Comparison of ENCODE assay signal across 19 cellular contexts in the genomic region with DNA sequence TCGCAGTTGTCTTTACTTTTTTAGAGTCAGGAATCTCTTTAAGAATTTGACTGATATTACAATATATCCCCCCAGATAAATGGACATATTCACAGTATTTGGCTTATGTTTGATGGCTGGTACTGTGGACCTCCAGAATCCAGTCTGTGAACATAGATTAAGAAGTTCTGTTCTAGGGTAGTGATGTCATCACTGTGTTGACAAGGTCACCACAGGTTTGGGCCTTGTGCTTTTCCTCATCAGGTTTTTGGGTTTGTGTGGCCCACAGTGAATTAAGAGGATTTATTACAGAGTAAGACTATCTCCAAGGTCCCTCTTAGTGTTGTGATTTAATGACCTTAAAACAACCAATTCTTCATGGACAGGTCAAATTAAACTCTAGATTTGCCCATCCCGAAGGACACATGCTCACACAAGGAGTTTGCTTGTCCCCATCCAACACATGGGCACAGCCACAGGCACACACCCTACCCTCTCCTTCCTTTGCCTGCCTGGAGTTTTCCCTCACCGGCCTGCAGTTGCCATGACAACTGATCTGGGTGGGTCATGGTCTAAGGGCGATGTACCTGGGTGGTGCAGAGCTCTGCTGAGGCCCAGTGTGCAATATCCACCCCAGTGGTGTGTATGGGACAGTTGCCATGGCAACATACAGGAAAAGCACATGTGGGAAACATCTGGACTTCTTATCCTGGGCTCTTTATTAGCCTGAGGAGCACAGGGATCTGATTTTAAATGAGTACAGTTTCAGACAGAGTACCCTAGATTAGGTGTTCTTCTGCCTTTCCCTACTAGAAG.
DNase-seq lines count a peak whose midpoint lies in the region; ATAC-seq and TF ChIP-seq lines count a peak whose summit lies in the region.
"Had no signal": no experiment of that assay in that cellular context is flagged by ENCODE, and none has a peak within 500 bp of the region (broad histone marks: within the 10 kb centered on the region; RNA-seq: fewer than 3 reads in every experiment).

No MANE protein-coding gene starts in this region.

- H2AK5ac ChIP-seq in IMR-90 (ENCODE audit: low read depth, low read length): peak overlapping the region; percentile 98

- peaks cover 21% of the 10 kb centered on the region for H3K36me3 Mint-ChIP-seq in endothelial cell (ENCODE audit: low read depth, unreplicated experiment)
- no peaks in the 10 kb centered on the region for H3K36me3 Mint-ChIP-seq in natural killer cell treated with Interleukin-12 subunit alpha and Interleukin-12 subunit beta and Interleukin-15 and Interleukin-18, amount 100 ng/mL, for 72 hours
- H3K36me3 Mint-ChIP-seq: immature natural killer cell had no signal

- BruUV-seq in IMR-90 (replicated peaks; lab: Mats Ljungman, UMichigan): no TSS peak

- H3K4me1 Mint-ChIP-seq in endothelial cell (ENCODE audit: unreplicated experiment): peaks cover 38% of the 10 kb centered on the region
- H3K4me1 Mint-ChIP-seq in natural killer cell treated with Interleukin-12 subunit alpha and Interleukin-12 subunit beta and Interleukin-15 and Interleukin-18, amount 100 ng/mL, for 72 hours (ENCODE audit: low read depth in 2 of 2): no peaks in the 10 kb centered on the region
- H3K4me1 Mint-ChIP-seq: immature natural killer cell; stimulated activated naive CD8-positive, alpha-beta T cell treated with anti-CD3 and anti-CD28 coated beads, Interleukin-15, amount 100 ng/mL, for 72 hours had no signal

- H2BK20ac ChIP-seq in IMR-90 (ENCODE audit: low read depth, low read length): peak overlapping the region; percentile 84

- no peaks in the 10 kb centered on the region for H3K9me3 Mint-ChIP-seq in endothelial cell (ENCODE audit: unreplicated experiment)
- no peaks in the 10 kb centered on the region for H3K9me3 Mint-ChIP-seq in natural killer cell treated with Interleukin-12 subunit alpha and Interleukin-12 subunit beta and Interleukin-15 and Interleukin-18, amount 100 ng/mL, for 72 hours
- H3K9me3 Mint-ChIP-seq: immature natural killer cell; stimulated activated naive CD8-positive, alpha-beta T cell treated with anti-CD3 and anti-CD28 coated beads, Interleukin-15, amount 100 ng/mL, for 72 hours had no signal

- H3K79me1 ChIP-seq in IMR-90 (ENCODE audit: low read depth in 1 of 2, low read length in 2 of 2): peaks cover 51 to 78% of the 10 kb centered on the region in 2 experiments

- peak overlapping the region; percentile 75 for H4K91ac ChIP-seq in IMR-90 (ENCODE audit: insufficient read depth, low read depth, low read length)

- ATAC-seq in IMR-90 (ENCODE audit: low read depth): no peak
- ATAC-seq in lower lobe of right lung: peak in 1 of 2 donors; percentile 5
- ATAC-seq in natural killer cell treated with Interleukin-12 subunit alpha and Interleukin-12 subunit beta and Interleukin-15 and Interleukin-18, amount 100 ng/mL, for 72 hours: no peak
- ATAC-seq: foreskin keratinocyte; stimulated activated naive CD8-positive, alpha-beta T cell treated with anti-CD3 and anti-CD28 coated beads, Interleukin-15, amount 100 ng/mL, for 72 hours had no signal

- H3K9me1 ChIP-seq in IMR-90 (ENCODE audit: insufficient read depth, low read length): peaks cover 48% of the 10 kb centered on the region

- H3K4me3 Mint-ChIP-seq in endothelial cell (ENCODE audit: unreplicated experiment): no peak overlapping the region
- H3K4me3 Mint-ChIP-seq in natural killer cell treated with Interleukin-12 subunit alpha and Interleukin-12 subunit beta and Interleukin-15 and Interleukin-18, amount 100 ng/mL, for 72 hours: no peak overlapping the region
- H3K4me3 Mint-ChIP-seq: immature natural killer cell; stimulated activated naive CD8-positive, alpha-beta T cell treated with anti-CD3 and anti-CD28 coated beads, Interleukin-15, amount 100 ng/mL, for 72 hours had no signal

- H2AFZ ChIP-seq in IMR-90 (replicated peaks; ENCODE audit: low read length, poor library complexity): no peak overlapping the region

- H2BK120ac ChIP-seq in IMR-90 (ENCODE audit: low read depth, low read length): peak overlapping the region; percentile 99

- WGBS in IMR-90 (ENCODE audit: extremely low coverage in 2 of 2, insufficient read length in 1 of 2), 2 experiments: no CpG with 5 or more reads among the region's 4 CpGs

- H3K23ac ChIP-seq in IMR-90 (ENCODE audit: low read depth, low read length): peak overlapping the region; percentile 62; the same call in 1 of the 2 replicates

- H3K4me1 ChIP-seq in IMR-90 (ENCODE audit: control insufficient read depth, insufficient read depth, low read length) (peaks cover 56% of the 10 kb centered on the region), lower lobe of right lung (peaks cover 43% of the 10 kb centered on the region)
- H3K4me1 ChIP-seq: foreskin keratinocyte had no signal

- H3K27ac Mint-ChIP-seq in endothelial cell (ENCODE audit: unreplicated experiment): peak overlapping the region; percentile 94
- H3K27ac Mint-ChIP-seq in natural killer cell treated with Interleukin-12 subunit alpha and Interleukin-12 subunit beta and Interleukin-15 and Interleukin-18, amount 100 ng/mL, for 72 hours: no peak overlapping the region
- H3K27ac Mint-ChIP-seq: immature natural killer cell; stimulated activated naive CD8-positive, alpha-beta T cell treated with anti-CD3 and anti-CD28 coated beads, Interleukin-15, amount 100 ng/mL, for 72 hours had no signal

- in situ Hi-C loops in IMR-90 (cut with MboI; ENCODE audit: low sequenced_read_pairs): no loop called here

- H3K27me3 Mint-ChIP-seq in endothelial cell (ENCODE audit: unreplicated experiment): peaks cover 13% of the 10 kb centered on the region
- H3K27me3 Mint-ChIP-seq in natural killer cell treated with Interleukin-12 subunit alpha and Interleukin-12 subunit beta and Interleukin-15 and Interleukin-18, amount 100 ng/mL, for 72 hours: peaks cover 0 to 6% of the 10 kb centered on the region in 2 donors
- H3K27me3 Mint-ChIP-seq: stimulated activated naive CD8-positive, alpha-beta T cell treated with anti-CD3 and anti-CD28 coated beads, Interleukin-15, amount 100 ng/mL, for 72 hours had no signal

- CTCF ChIA-PET in IMR-90 (lab: Yijun Ruan, JAX): no interaction called here

- H3K4me2 ChIP-seq in IMR-90 (ENCODE audit: low read depth, low read length): no peak overlapping the region

- H4K5ac ChIP-seq in IMR-90 (ENCODE audit: low read depth, low read length): peak overlapping the region; percentile 9; the same call in 1 of the 2 replicates

- intact Hi-C loops in IMR-90 (cut with micrococcal nuclease) (no loop called here), lower lobe of right lung (cut with DNase I) (no loop called here)

- no peak for TF ChIP-seq POLR2A in IMR-90 (IDR thresholded peaks at IDR 0.05; ENCODE audit: low read depth, low read length)

- no peak overlapping the region for H3K9ac ChIP-seq in IMR-90 (ENCODE audit: low read depth, low read length)

- H4K8ac ChIP-seq in IMR-90 (ENCODE audit: low read depth in 2 of 2, low read length in 2 of 2): peak overlapping the region; percentile 48 to 78

- H3K4me3 ChIP-seq in IMR-90 (ENCODE audit: insufficient read depth, low read depth, low read length) (no peak overlapping the region), lower lobe of right lung (no peak overlapping the region)
- H3K4me3 ChIP-seq: dorsolateral prefrontal cortex, vagina had no signal

- peak overlapping the region; percentile 62 for H2BK5ac ChIP-seq in IMR-90 (ENCODE audit: low read depth, low read length, poor library complexity, severe bottlenecking)

- TF ChIP-seq RAD21 in IMR-90 (IDR thresholded peaks at IDR 0.05; ENCODE audit: low read length): no peak

- H3K9me3 ChIP-seq in IMR-90 (ENCODE audit: control insufficient read depth, insufficient read depth, low read length) (no peaks in the 10 kb centered on the region), lower lobe of right lung (no peaks in the 10 kb centered on the region)
- H3K9me3 ChIP-seq: vagina had no signal

- DNase-seq in AG20443 (ENCODE audit: low spot score) (peak; percentile 65), IMR-90 (peak; percentile 68), endothelial cell (ENCODE audit: low spot score) (peak; percentile 43), lower lobe of right lung (no peak), NCI-H1694 treated with DMSO at 0.1 percent for 48 hours (lab: John Stamatoyannopoulos, UW) (no peak), nucleus accumbens (lab: John Stamatoyannopoulos, UW) (no peak)
- DNase-seq in activated CD4-positive, CD25-positive, alpha-beta regulatory T cell (lab: John Stamatoyannopoulos, UW): no peak
- no peak for DNase-seq in natural killer cell treated with Interleukin-12 subunit alpha and Interleukin-12 subunit beta and Interleukin-15 and Interleukin-18, amount 100 ng/mL, for 72 hours (ENCODE audit: low spot score)
- DNase-seq: activated naive CD4-positive, alpha-beta T cell; dorsolateral prefrontal cortex; immature natural killer cell; Karpas-422; NCI-H1436 treated with DMSO at 0.1 percent for 48 hours; NCI-H524 treated with DMSO at 0.1 percent for 48 hours; stimulated activated naive CD8-positive, alpha-beta T cell treated with anti-CD3 and anti-CD28 coated beads, Interleukin-15, amount 100 ng/mL, for 72 hours had no signal

- H3K4ac ChIP-seq in IMR-90 (ENCODE audit: low read depth, low read length): peak overlapping the region; percentile 94

- peak overlapping the region; percentile 79 for H2BK15ac ChIP-seq in IMR-90 (ENCODE audit: low read depth, low read length)

- H3K27me3 ChIP-seq in IMR-90 (ENCODE audit: control insufficient read depth, insufficient read depth, low read length) (no peaks in the 10 kb centered on the region), lower lobe of right lung (ENCODE audit: low read depth) (no peaks in the 10 kb centered on the region)
- H3K27me3 ChIP-seq: dorsolateral prefrontal cortex, vagina had no signal

- dilution Hi-C loops in IMR-90 (cut with HindIII; ENCODE audit: low sequenced_read_pairs, unreplicated experiment): no loop called here

- peaks cover 1% of the 10 kb centered on the region; the same call in 1 of the 2 replicates for H3K36me3 ChIP-seq in IMR-90 (ENCODE audit: control insufficient read depth, insufficient read depth, low read length)
- H3K36me3 ChIP-seq in lower lobe of right lung: no peaks in the 10 kb centered on the region
- H3K36me3 ChIP-seq: vagina had no signal

- TF ChIP-seq CTCF in IMR-90 (conservative IDR thresholded peaks at IDR 0.05; ENCODE audit: low read depth, low read length) (no peak), endothelial cell (IDR thresholded peaks at IDR 0.05; ENCODE audit: unreplicated experiment) (no peak), lower lobe of right lung (IDR thresholded peaks at IDR 0.05) (no peak)

- POLR2A ChIA-PET in IMR-90 (lab: Charles Lee; ENCODE audit: unreplicated experiment): interaction anchor here (0.8 to 1.1 kb wide), 2 partner anchors 11 to 14 kb away, joined by 3 to 4 read pairs; no protein-coding TSS in a partner anchor

- H3K27ac ChIP-seq in IMR-90 (ENCODE audit: insufficient read depth, low read length) (peak overlapping the region; percentile 56), lower lobe of right lung (peak overlapping the region; percentile 21)
- H3K27ac ChIP-seq: C4-2B, dorsolateral prefrontal cortex, foreskin keratinocyte, HL-60, vagina had no signal

- no peaks in the 10 kb centered on the region; the same call in 1 of the 2 replicates for H4K20me1 ChIP-seq in IMR-90 (ENCODE audit: insufficient read depth, low read length)

- peak overlapping the region; percentile 49 for H3K18ac ChIP-seq in IMR-90 (ENCODE audit: low read depth, low read length)

- H3K56ac ChIP-seq in IMR-90 (ENCODE audit: extremely low read depth, insufficient read depth, low read length): peak overlapping the region; percentile 39; the same call in 1 of the 2 replicates

- peak overlapping the region; percentile 94 for H3K14ac ChIP-seq in IMR-90 (replicated peaks; ENCODE audit: low read depth, low read length)

- peak overlapping the region; percentile 4 for H2AK9ac ChIP-seq in IMR-90 (replicated peaks; ENCODE audit: low read depth, low read length, poor library complexity)

Comparison
In these comparisons a context has a peak if more than half of its experiments do, and no peak if none do; other contexts are left out.
1. DNase-seq: peak in AG20443 (single experiment), IMR-90 (single experiment) and endothelial cell (single experiment); none in lower lobe of right lung (single experiment), activated CD4-positive, CD25-positive, alpha-beta regulatory T cell (0 of 4), NCI-H1694 treated with DMSO at 0.1 percent for 48 hours (single experiment), nucleus accumbens (0 of 56) and natural killer cell treated with Interleukin-12 subunit alpha and Interleukin-12 subunit beta and Interleukin-15 and Interleukin-18, amount 100 ng/mL, for 72 hours (single experiment).